ENCODE assay signal across 22 cellular contexts in genomic region chr6:16105874-16106273, GRCh38. TPM values are rescaled to one million over a fixed set of nuclear protein-coding genes. Genes with fewer than 3 reads are reported as not detected.
A peak's percentile ranks its signal among the peaks of the same experiment; 100 is the strongest.
DNase-seq lines count a peak whose midpoint lies in the region; ATAC-seq and TF ChIP-seq lines count a peak whose summit lies in the region.
"Had no signal": no experiment of that assay in that cellular context is flagged by ENCODE, and none has a peak within 500 bp of the region (broad histone marks: within the 10 kb centered on the region; RNA-seq: fewer than 3 reads in every experiment).

No MANE protein-coding gene starts in this region.

- DNase-seq in HS-5 (ENCODE audit: low read depth): peak; percentile 54
- peak; percentile 79 for DNase-seq in SKM-1 (lab: John Stamatoyannopoulos, UW; ENCODE audit: unreplicated experiment)
- DNase-seq in fibroblast of lung (ENCODE audit: low read depth in 2 of 2): peak; percentile 27 to 31
- peak; percentile 21 for DNase-seq in skeletal muscle cell (ENCODE audit: low read depth)
- no peak for DNase-seq in cortex of kidney (lab: John Stamatoyannopoulos, UW)
- DNase-seq: activated CD4-positive, alpha-beta T cell treated with anti-CD3 and anti-CD28 coated beads, Interleukin-2, amount 10 ng/mL, durations not matched to agents 7 days and 5 days; activated CD8-positive, alpha-beta memory T cell treated with anti-CD3 and anti-CD28 coated beads, Interleukin-2, amount 50 U/mL, for 4 hours; activated effector memory CD4-positive, alpha-beta T cell treated with Interleukin-2 at 50 U/mL for 16 hours; adrenal gland; BE2C; cerebellar nuclear complex; head of caudate nucleus; immature natural killer cell; naive thymus-derived CD4-positive, alpha-beta T cell; NCI-H2227 treated with DMSO at 0.1 percent for 48 hours; NCI-H82; RPMI8226; stimulated activated CD4-positive, alpha-beta T cell treated with anti-CD3 and anti-CD28 coated beads, Interleukin-4, amount 100 ng/mL, for 1 hour had no signal

- H2AFZ ChIP-seq in fibroblast of lung (ENCODE audit: low read length): no peak overlapping the region

- no peaks in the 10 kb centered on the region for H3K36me3 ChIP-seq in fibroblast of lung (ENCODE audit: control insufficient read depth, insufficient read depth, low read length)
- H3K36me3 ChIP-seq: adrenal gland, BE2C had no signal

- no peaks in the 10 kb centered on the region for H4K20me1 ChIP-seq in fibroblast of lung (ENCODE audit: control insufficient read depth, extremely low read depth, insufficient read depth, low read length)

- no peaks in the 10 kb centered on the region for H3K79me2 ChIP-seq in fibroblast of lung (ENCODE audit: control insufficient read depth, insufficient read depth, low read length)

- no peak overlapping the region for H3K4me3 ChIP-seq in fibroblast of lung (replicated peaks in 1 of 4; ENCODE audit: control extremely low read depth in 1 of 4, insufficient read depth in 1 of 4, low read depth in 3 of 4, low read length in 4 of 4)
- no peak overlapping the region for H3K4me3 ChIP-seq in skeletal muscle cell (ENCODE audit: low read depth, low read length)
- H3K4me3 ChIP-seq: adrenal gland, lung had no signal

- H3K27ac ChIP-seq in fibroblast of lung (ENCODE audit: insufficient read depth, low read length): no peak overlapping the region
- H3K27ac ChIP-seq: adrenal gland had no signal

- no peak overlapping the region for H3K9ac ChIP-seq in fibroblast of lung (ENCODE audit: insufficient read depth, low read length)

- no peaks in the 10 kb centered on the region for H3K9me3 ChIP-seq in fibroblast of lung (ENCODE audit: control insufficient read depth, insufficient read depth, low read depth, low read length)
- H3K9me3 ChIP-seq: adrenal gland, BE2C had no signal

- no peaks in the 10 kb centered on the region for H3K4me1 ChIP-seq in fibroblast of lung (ENCODE audit: control insufficient read depth, extremely low read depth, insufficient read depth, low read length)

- ATAC-seq in GM18517 (IDR thresholded peaks at IDR 0.05; ENCODE audit: unreplicated experiment) (no peak), GM21423 (IDR thresholded peaks at IDR 0.05; ENCODE audit: unreplicated experiment) (no peak), GM21381 (IDR thresholded peaks at IDR 0.05; ENCODE audit: unreplicated experiment) (no peak)
- ATAC-seq: naive thymus-derived CD4-positive, alpha-beta T cell had no signal

- no peaks in the 10 kb centered on the region for H3K27me3 ChIP-seq in fibroblast of lung (ENCODE audit: control insufficient read depth, insufficient read depth, low read length)
- H3K27me3 ChIP-seq: adrenal gland, BE2C had no signal

- no peak overlapping the region for H3K4me2 ChIP-seq in fibroblast of lung (ENCODE audit: extremely low read depth, insufficient read depth, low read length)

- no peak for TF ChIP-seq CTCF in fibroblast of lung (conservative IDR thresholded peaks at IDR 0.05 in 1 of 2, IDR thresholded peaks at IDR 0.05 in 1 of 2; ENCODE audit: low read depth in 1 of 2, low read length in 2 of 2)

RNA-seq across cellular contexts. Expression of gene MYLIP, which starts 23.0 kb away (rescaled TPM):
- total RNA-seq in fibroblast of lung: 2.5 and 4.6 TPM in 2 replicates
- 5.2 and 7.6 TPM in 2 replicates for polyA plus RNA-seq in fibroblast of lung
- 3.0 and 4.6 TPM in 2 replicates for polyA plus RNA-seq in fibroblast of lung (2012)
- 4.3 and 9.5 TPM in 2 replicates for polyA minus RNA-seq in fibroblast of lung (ENCODE audit: low replicate concordance)
